In the genomic region with DNA sequence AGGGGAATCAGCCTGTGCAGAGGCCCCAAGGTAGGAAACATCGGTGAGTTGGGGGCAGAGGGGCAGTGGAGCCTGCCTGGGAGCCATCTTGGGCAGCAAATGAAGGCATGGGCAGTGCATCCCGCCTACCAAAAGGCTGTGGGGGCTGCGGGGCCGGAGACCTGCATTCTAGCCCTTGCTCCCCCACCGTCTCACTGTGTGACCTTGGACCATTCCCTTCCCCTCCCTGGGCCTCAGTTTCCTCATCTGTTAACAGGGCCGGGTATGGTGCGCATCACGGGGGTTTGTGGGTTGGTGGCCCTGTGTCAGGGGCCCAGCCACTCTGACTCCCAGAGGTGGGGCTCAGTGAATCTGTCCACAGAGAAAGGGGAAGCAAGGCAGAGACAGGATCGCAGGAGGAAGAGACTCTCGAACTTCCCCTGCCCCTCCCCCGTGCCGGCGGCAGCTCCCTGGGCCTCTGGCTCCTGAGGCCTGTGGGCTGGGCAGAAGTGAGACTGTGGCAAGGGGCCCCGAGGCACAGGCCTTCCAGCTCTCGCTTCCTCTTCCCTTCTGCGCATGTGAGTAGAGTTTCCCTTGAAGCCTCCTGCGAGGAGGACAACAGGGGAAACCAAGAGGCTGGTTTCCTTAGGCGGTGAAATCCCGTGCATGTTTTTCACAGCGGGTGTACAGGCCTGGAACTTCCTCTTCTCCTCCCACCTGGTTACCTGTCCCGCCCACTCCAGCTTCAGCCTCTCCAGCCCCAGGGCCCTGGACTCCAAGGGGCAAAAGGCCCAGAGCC, we compare ENCODE assay signal across 8 cellular contexts. TPM values are rescaled to one million over a fixed set of nuclear protein-coding genes. Genes with fewer than 3 reads are reported as not detected.
DNase-seq lines count a peak whose midpoint lies in the region; ATAC-seq lines count a peak whose summit lies in the region.

No MANE protein-coding gene starts in this region.

- peak; percentile 93 for ATAC-seq in GM18517 (IDR thresholded peaks at IDR 0.05; ENCODE audit: unreplicated experiment)
- peak; percentile 86 for ATAC-seq in HG02943 (IDR thresholded peaks at IDR 0.05; ENCODE audit: low read depth, unreplicated experiment)

- H3K36me3 ChIP-seq in MG63, result no peaks in the 10 kb centered on the region

- no peaks in the 10 kb centered on the region for H3K9me3 ChIP-seq in MG63

- H3K4me3 ChIP-seq in MG63, result no peak overlapping the region

- no peaks in the 10 kb centered on the region for H3K27me3 ChIP-seq in MG63

- DNase-seq in RPMI8226 (peak; percentile 98), activated gamma-delta T cell (lab: John Stamatoyannopoulos, UW) (peak; percentile 20), iPS-NIHi11 (ENCODE audit: low spot score) (peak; percentile 63), NCI-H2171 treated with DMSO at 0.1 percent for 48 hours (lab: John Stamatoyannopoulos, UW) (no peak), MG63 (no peak)
- peak; percentile 45 to 71 for DNase-seq in stimulated activated CD4-positive, alpha-beta T cell treated with anti-CD3 and anti-CD28 coated beads, Interleukin-4, amount 100 ng/mL, for 4 hours

RNA-seq across cellular contexts. Expression of a gene that starts 42.9 kb away (rescaled TPM):
- total RNA-seq in MG63 (2014; rRNA removed; shearing (Covaris generic); ENCODE audit: low replicate concordance), result 45.7 and 57.2 TPM in 2 replicates

RNA-seq across cellular contexts. Expression of a gene that starts 58.3 kb away (rescaled TPM):
- total RNA-seq in MG63 (2014; rRNA removed; shearing (Covaris generic); ENCODE audit: low replicate concordance), result 7.0 and 9.1 TPM in 2 replicates

Comparison
In these comparisons a context has a peak if more than half of its experiments do, and no peak if none do; other contexts are left out.
1. DNase-seq: peak in RPMI8226 (single experiment), activated gamma-delta T cell (single experiment), iPS-NIHi11 (single experiment) and stimulated activated CD4-positive, alpha-beta T cell treated with anti-CD3 and anti-CD28 coated beads, Interleukin-4, amount 100 ng/mL, for 4 hours (2 of 2); none in NCI-H2171 treated with DMSO at 0.1 percent for 48 hours (single experiment) and MG63 (single experiment).